7 cellular contexts compared by ENCODE assay signal in the genomic region with DNA sequence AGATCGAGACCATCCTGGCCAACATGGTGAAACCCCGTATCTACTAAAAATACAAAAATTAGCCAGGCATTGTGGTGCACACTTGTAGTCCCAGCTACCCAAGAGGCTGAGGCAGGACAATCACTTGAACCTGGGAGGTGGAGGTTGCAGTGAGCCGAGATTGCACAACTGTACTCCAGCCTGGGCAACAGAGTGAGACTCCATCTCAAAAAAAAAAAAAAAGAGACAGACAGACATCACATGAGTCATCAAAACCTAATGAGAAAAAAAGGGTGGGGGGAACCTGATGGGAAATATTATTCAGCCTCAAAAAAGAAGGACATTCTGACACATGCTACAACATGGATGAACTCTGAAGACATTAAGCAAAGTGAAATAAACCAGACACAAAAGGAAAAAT.
DNase-seq lines count a peak whose midpoint lies in the region; ATAC-seq, FAIRE-seq and TF ChIP-seq lines count a peak whose summit lies in the region.
"Not testable (repeated sequence)": the region's sequence is repeated elsewhere in the genome, so short reads cannot be mapped to it uniquely, and the experiment has no call there.

No MANE protein-coding gene starts in this region.

- not testable (repeated sequence) for TF ChIP-seq EP300 in HepG2 (IDR thresholded peaks at IDR 0.05; ENCODE audit: low read depth in 2 of 2, low read length in 2 of 2); HepG2 (CRISPR knock-in tag; IDR thresholded peaks at IDR 0.05; ENCODE audit: borderline replicate concordance)

- WGBS in IMR-90 (ENCODE audit: extremely low coverage in 2 of 2, insufficient read length in 1 of 2), 2 experiments = no CpG with 5 or more reads among the region's 3 CpGs
- WGBS in HepG2 (ENCODE audit: low lambda C conversion rate) = 97% methylated on average over 3 of the region's 3 CpGs
- WGBS in spleen, 5 donors = 87 to 100% (median 98%) methylated on average over 3 of the region's 3 CpGs

- not testable (repeated sequence) for H3K36me3 ChIP-seq in CD4-positive, CD25-positive, alpha-beta regulatory T cell (ENCODE audit: control insufficient read depth, insufficient read depth, low read length); IMR-90 (ENCODE audit: control insufficient read depth, insufficient read depth, low read length); HepG2 (replicated peaks in 1 of 2; ENCODE audit: control insufficient read depth in 1 of 2, insufficient read depth in 2 of 2, low read length in 2 of 2); spleen

- not testable (repeated sequence) for H3K27me3 ChIP-seq in CD4-positive, CD25-positive, alpha-beta regulatory T cell (ENCODE audit: control insufficient read depth, insufficient read depth, low read length); IMR-90 (ENCODE audit: control insufficient read depth, insufficient read depth, low read length); HepG2 (ENCODE audit: control insufficient read depth in 1 of 2, insufficient read depth in 2 of 2, low read length in 2 of 2); spleen (replicated peaks in 1 of 7)

- H2BK120ac ChIP-seq in IMR-90 (ENCODE audit: low read depth, low read length) = not testable (repeated sequence)

- H3K4me1 Mint-ChIP-seq in CD4-positive, CD25-positive, alpha-beta regulatory T cell = peaks cover 15 to 69% (median 34%) of the 10 kb centered on the region in 4 donors
- peaks cover 30% of the 10 kb centered on the region for H3K4me1 Mint-ChIP-seq in activated CD4-positive, alpha-beta T cell treated with anti-CD3 and anti-CD28 coated beads, Interleukin-2, amount 10 ng/mL, durations not matched to agents 24 days and 14 days
- H3K4me1 Mint-ChIP-seq in activated naive CD4-positive, alpha-beta T cell treated with anti-CD3 and anti-CD28 coated beads, Interleukin-2, amount 50 U/mL, for 24 hours = peaks cover 78% of the 10 kb centered on the region
- peaks cover 19% of the 10 kb centered on the region for H3K4me1 Mint-ChIP-seq in chondrocyte (ENCODE audit: low read depth)

- H3K4me1 ChIP-seq in CD4-positive, CD25-positive, alpha-beta regulatory T cell (ENCODE audit: control insufficient read depth, insufficient read depth, low read length, poor library complexity, severe bottlenecking) = peaks cover 12% of the 10 kb centered on the region
- H3K4me1 ChIP-seq in IMR-90 (ENCODE audit: control insufficient read depth, insufficient read depth, low read length) (peaks cover 28% of the 10 kb centered on the region), spleen (peaks cover 9 to 45% (median 22%) of the 10 kb centered on the region in 6 donors)
- not testable (repeated sequence) for H3K4me1 ChIP-seq in HepG2 (ENCODE audit: insufficient read depth, low read length)

- not testable (repeated sequence) for H3K79me2 ChIP-seq in HepG2 (ENCODE audit: insufficient read depth, low read length)

- H3K4me3 Mint-ChIP-seq in CD4-positive, CD25-positive, alpha-beta regulatory T cell = peak overlapping the region in 1 of 4 donors; percentile 32
- H3K4me3 Mint-ChIP-seq in activated CD4-positive, alpha-beta T cell treated with anti-CD3 and anti-CD28 coated beads, Interleukin-2, amount 10 ng/mL, durations not matched to agents 24 days and 14 days; chondrocyte (ENCODE audit: unreplicated experiment): not testable (repeated sequence)
- H3K4me3 Mint-ChIP-seq in activated naive CD4-positive, alpha-beta T cell treated with anti-CD3 and anti-CD28 coated beads, Interleukin-2, amount 50 U/mL, for 24 hours = peak overlapping the region; percentile 24

- not testable (repeated sequence) for BruUV-seq in IMR-90 (replicated peaks; lab: Mats Ljungman, UMichigan); HepG2 (replicated peaks; lab: Mats Ljungman, UMichigan)

- H2BK15ac ChIP-seq in IMR-90 (ENCODE audit: low read depth, low read length) = not testable (repeated sequence)

- TF ChIP-seq CTCF in IMR-90 (conservative IDR thresholded peaks at IDR 0.05; ENCODE audit: low read depth, low read length); chondrocyte (IDR thresholded peaks at IDR 0.05); HepG2 (CRISPR knock-in tag; IDR thresholded peaks at IDR 0.05); spleen (IDR thresholded peaks at IDR 0.05 in 8 of 11, conservative IDR thresholded peaks at IDR 0.05 in 3 of 11): not testable (repeated sequence)

- not testable (repeated sequence) for H4K91ac ChIP-seq in IMR-90 (ENCODE audit: insufficient read depth, low read depth, low read length)

- H4K20me1 ChIP-seq in IMR-90 (ENCODE audit: insufficient read depth, low read length) = peaks cover 12% of the 10 kb centered on the region; the same call in 1 of the 2 replicates
- not testable (repeated sequence) for H4K20me1 ChIP-seq in HepG2 (ENCODE audit: insufficient read depth, low read length)

- H3K9ac ChIP-seq in IMR-90 (ENCODE audit: low read depth, low read length); HepG2 (ENCODE audit: insufficient read depth, low read depth, low read length): not testable (repeated sequence)

- TF ChIP-seq RAD21 in IMR-90 (IDR thresholded peaks at IDR 0.05; ENCODE audit: low read length); HepG2 (CRISPR knock-in tag; IDR thresholded peaks at IDR 0.05): not testable (repeated sequence)

- H3K9me3 ChIP-seq in CD4-positive, CD25-positive, alpha-beta regulatory T cell (ENCODE audit: control insufficient read depth in 2 of 2, low read length in 2 of 2); IMR-90 (ENCODE audit: control insufficient read depth, insufficient read depth, low read length); HepG2 (ENCODE audit: low read length); spleen: not testable (repeated sequence)

- H2BK20ac ChIP-seq in IMR-90 (ENCODE audit: low read depth, low read length) = not testable (repeated sequence)

- in situ Hi-C loops in IMR-90 (cut with MboI; ENCODE audit: low sequenced_read_pairs) = loop anchor here (10.0 kb wide), 1 partner anchor 187 kb away; a partner anchor contains a TSS
- in situ Hi-C loops in HepG2 (cut with HindIII; ENCODE audit: extremely low pct_ligation_motif_present, low pct_unique_long_range_greater_than_20kb) = not testable (repeated sequence)

- H3K9me1 ChIP-seq in IMR-90 (ENCODE audit: insufficient read depth, low read length) = peaks cover 32% of the 10 kb centered on the region

- H3K9me3 Mint-ChIP-seq in CD4-positive, CD25-positive, alpha-beta regulatory T cell; activated CD4-positive, alpha-beta T cell treated with anti-CD3 and anti-CD28 coated beads, Interleukin-2, amount 10 ng/mL, durations not matched to agents 24 days and 14 days; activated naive CD4-positive, alpha-beta T cell treated with anti-CD3 and anti-CD28 coated beads, Interleukin-2, amount 50 U/mL, for 24 hours; chondrocyte (ENCODE audit: low read depth): not testable (repeated sequence)

- not testable (repeated sequence) for H4K8ac ChIP-seq in IMR-90 (ENCODE audit: low read depth in 2 of 2, low read length in 2 of 2)

- not testable (repeated sequence) for H3K27ac ChIP-seq in CD4-positive, CD25-positive, alpha-beta regulatory T cell (ENCODE audit: insufficient read depth, low read length, poor library complexity, severe bottlenecking); IMR-90 (ENCODE audit: insufficient read depth, low read length); HepG2 (ENCODE audit: extremely low read length, insufficient read depth, low read length); spleen

- not testable (repeated sequence) for H3K4me3 ChIP-seq in CD4-positive, CD25-positive, alpha-beta regulatory T cell (ENCODE audit: low read depth, low read length); IMR-90 (ENCODE audit: insufficient read depth, low read depth, low read length); HepG2 (replicated peaks in 1 of 3; ENCODE audit: insufficient read depth in 1 of 3, low read depth in 2 of 3, low read length in 3 of 3); spleen

- H3K18ac ChIP-seq in IMR-90 (ENCODE audit: low read depth, low read length) = not testable (repeated sequence)

- TF ChIP-seq POLR2A in IMR-90 (IDR thresholded peaks at IDR 0.05; ENCODE audit: low read depth, low read length); HepG2 (IDR thresholded peaks at IDR 0.05; ENCODE audit: insufficient read depth in 1 of 2, low read depth in 2 of 2, low read length in 2 of 2); spleen (IDR thresholded peaks at IDR 0.05): not testable (repeated sequence)

- not testable (repeated sequence) for H3K4me2 ChIP-seq in IMR-90 (ENCODE audit: low read depth, low read length); HepG2 (ENCODE audit: low read depth, low read length)

- H3K36me3 Mint-ChIP-seq in CD4-positive, CD25-positive, alpha-beta regulatory T cell; activated CD4-positive, alpha-beta T cell treated with anti-CD3 and anti-CD28 coated beads, Interleukin-2, amount 10 ng/mL, durations not matched to agents 24 days and 14 days (ENCODE audit: low read depth); activated naive CD4-positive, alpha-beta T cell treated with anti-CD3 and anti-CD28 coated beads, Interleukin-2, amount 50 U/mL, for 24 hours; chondrocyte (ENCODE audit: low read depth): not testable (repeated sequence)

- H3K27ac Mint-ChIP-seq in CD4-positive, CD25-positive, alpha-beta regulatory T cell = peak overlapping the region in 2 of 3 donors; percentile 1 to 94
- peak overlapping the region; percentile 42 for H3K27ac Mint-ChIP-seq in activated CD4-positive, alpha-beta T cell treated with anti-CD3 and anti-CD28 coated beads, Interleukin-2, amount 10 ng/mL, durations not matched to agents 24 days and 14 days
- peak overlapping the region; percentile 88 for H3K27ac Mint-ChIP-seq in activated naive CD4-positive, alpha-beta T cell treated with anti-CD3 and anti-CD28 coated beads, Interleukin-2, amount 50 U/mL, for 24 hours
- H3K27ac Mint-ChIP-seq in chondrocyte (ENCODE audit: unreplicated experiment) = not testable (repeated sequence)

- H3K4ac ChIP-seq in IMR-90 (ENCODE audit: low read depth, low read length) = not testable (repeated sequence)

- H2AK5ac ChIP-seq in IMR-90 (ENCODE audit: low read depth, low read length) = not testable (repeated sequence)

- dilution Hi-C loops in IMR-90 (cut with HindIII; ENCODE audit: low sequenced_read_pairs, unreplicated experiment) = not testable (repeated sequence)

- H4K5ac ChIP-seq in IMR-90 (ENCODE audit: low read depth, low read length) = not testable (repeated sequence)

- H3K27me3 Mint-ChIP-seq in CD4-positive, CD25-positive, alpha-beta regulatory T cell; activated CD4-positive, alpha-beta T cell treated with anti-CD3 and anti-CD28 coated beads, Interleukin-2, amount 10 ng/mL, durations not matched to agents 24 days and 14 days; activated naive CD4-positive, alpha-beta T cell treated with anti-CD3 and anti-CD28 coated beads, Interleukin-2, amount 50 U/mL, for 24 hours; chondrocyte (ENCODE audit: low read depth): not testable (repeated sequence)

- peaks cover 0 to 44% of the 10 kb centered on the region in 2 experiments; a peak in 2 of 4 replicates for H3K79me1 ChIP-seq in IMR-90 (ENCODE audit: low read depth in 1 of 2, low read length in 2 of 2)

- intact Hi-C loops in IMR-90 (cut with micrococcal nuclease); activated CD4-positive, alpha-beta T cell treated with anti-CD3 and anti-CD28 coated beads, Interleukin-2, amount 10 ng/mL, durations not matched to agents 24 days and 14 days (cut with micrococcal nuclease); HepG2 (cut with micrococcal nuclease; ENCODE audit: unreplicated experiment): not testable (repeated sequence)
- intact Hi-C loops in spleen (cut with DNase I; ENCODE audit: low total_unique reads) = loop anchor here (10.0 kb wide), 1 partner anchor 107 kb away; a partner anchor contains a TSS

- H3K14ac ChIP-seq in IMR-90 (replicated peaks; ENCODE audit: low read depth, low read length) = not testable (repeated sequence)

- H2BK5ac ChIP-seq in IMR-90 (ENCODE audit: low read depth, low read length, poor library complexity, severe bottlenecking) = not testable (repeated sequence)

- not testable (repeated sequence) for ATAC-seq in CD4-positive, CD25-positive, alpha-beta regulatory T cell (ENCODE audit: low read depth in 2 of 2); IMR-90 (ENCODE audit: low read depth); HepG2

- not testable (repeated sequence) for DNase-seq in CD4-positive, CD25-positive, alpha-beta regulatory T cell; IMR-90; activated CD4-positive, alpha-beta T cell treated with anti-CD3 and anti-CD28 coated beads, Interleukin-2, amount 10 ng/mL, durations not matched to agents 24 days and 14 days; HepG2 (ENCODE audit: low spot score)
- DNase-seq in chondrocyte (ENCODE audit: low spot score) = peak; percentile 0
- DNase-seq in spleen = peak; percentile 1

- H3K56ac ChIP-seq in IMR-90 (ENCODE audit: extremely low read depth, insufficient read depth, low read length) = not testable (repeated sequence)

- not testable (repeated sequence) for H2AFZ ChIP-seq in IMR-90 (replicated peaks; ENCODE audit: low read length, poor library complexity); HepG2 (ENCODE audit: low read length)

- POLR2A ChIA-PET in IMR-90 (lab: Charles Lee; ENCODE audit: unreplicated experiment); HepG2 (lab: Yijun Ruan, JAX): not testable (repeated sequence)

- not testable (repeated sequence) for H3K23ac ChIP-seq in IMR-90 (ENCODE audit: low read depth, low read length)

- FAIRE-seq in HepG2 (lab: Jason Lieb, UNC) = not testable (repeated sequence)

- H2AK9ac ChIP-seq in IMR-90 (replicated peaks; ENCODE audit: low read depth, low read length, poor library complexity) = not testable (repeated sequence)

- CTCF ChIA-PET in IMR-90 (lab: Yijun Ruan, JAX) = interaction anchor here (1.0 kb wide), 1 partner anchor 32 kb away, joined by 3 read pairs; no protein-coding TSS in a partner anchor
- CTCF ChIA-PET in HepG2 (lab: Yijun Ruan, JAX; ENCODE audit: low intra/inter-chr PET ratio, low total read pairs) = not testable (repeated sequence)
